Comparison of ENCODE assay signal across 7 cellular contexts in the genomic region with DNA sequence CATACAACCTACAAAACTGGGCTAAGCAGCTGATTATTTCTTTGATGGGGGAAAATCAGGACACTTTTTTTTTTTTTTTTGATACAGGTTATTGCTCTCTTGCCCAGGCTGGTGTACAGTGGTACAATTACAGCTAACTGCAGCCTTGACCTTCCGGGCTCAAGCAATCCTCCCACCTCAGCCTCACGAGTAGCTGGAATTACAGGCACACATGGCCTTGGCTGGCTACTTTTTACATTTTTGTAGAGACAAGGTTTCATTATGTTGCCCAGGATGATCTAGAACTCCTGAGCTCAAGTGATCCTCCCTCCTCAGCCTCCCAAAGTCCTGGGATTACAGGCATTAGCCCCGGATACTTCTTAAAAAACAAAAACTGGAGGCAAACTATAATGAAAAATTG.
"Had no signal": no experiment of that assay in that cellular context is flagged by ENCODE, and none has a peak within 500 bp of the region (broad histone marks: within the 10 kb centered on the region; RNA-seq: fewer than 3 reads in every experiment).

No MANE protein-coding gene starts in this region.

- FAIRE-seq: GM12878, GM12891, GM12892, GM18507, GM19239 had no signal

- DNase-seq: GDM1, GF-D8 had no signal

- ATAC-seq: GM12878 had no signal

- H3K4me3 ChIP-seq: GM12878 had no signal
